In genomic region chr18:29849145-29849544, GRCh38 we compare ENCODE assay signal across 30 cellular contexts.
A peak's percentile ranks its signal among the peaks of the same experiment; 100 is the strongest.
DNase-seq lines count a peak whose midpoint lies in the region; ATAC-seq and TF ChIP-seq lines count a peak whose summit lies in the region.
"Had no signal": no experiment of that assay in that cellular context is flagged by ENCODE, and none has a peak within 500 bp of the region (broad histone marks: within the 10 kb centered on the region; RNA-seq: fewer than 3 reads in every experiment).

No MANE protein-coding gene starts in this region.

- no TSS peak for BruUV-seq in mammary epithelial cell (replicated peaks; lab: Mats Ljungman, UMichigan)

- H2AFZ ChIP-seq in mammary epithelial cell (ENCODE audit: low read depth, low read length) = no peak overlapping the region
- H2AFZ ChIP-seq: neural progenitor cell had no signal

- no peak overlapping the region for H3K4me2 ChIP-seq in mammary epithelial cell (ENCODE audit: insufficient read depth, low read depth, low read length)
- H3K4me2 ChIP-seq: neural progenitor cell had no signal

- H3K36me3 ChIP-seq in mammary epithelial cell (ENCODE audit: insufficient read depth, low read length) (no peaks in the 10 kb centered on the region), heart left ventricle (no peaks in the 10 kb centered on the region)
- H3K36me3 ChIP-seq: gastrocnemius medialis, neural progenitor cell, pancreas had no signal

- no peaks in the 10 kb centered on the region for H3K79me2 ChIP-seq in mammary epithelial cell (ENCODE audit: insufficient read depth, low read length)

- CTCF ChIA-PET in mammary epithelial cell (lab: Charles Lee; ENCODE audit: low non-redundant PET) = no interaction called here

- no peak for ATAC-seq in HG03378 (IDR thresholded peaks at IDR 0.05; ENCODE audit: unreplicated experiment)
- no peak for ATAC-seq in heart left ventricle
- ATAC-seq: effector memory CD8-positive, alpha-beta T cell; esophagus mucosa; gastrocnemius medialis; K562; pancreas; WTC11 had no signal

- H3K4me1 ChIP-seq in mammary epithelial cell (ENCODE audit: insufficient read depth, low read length) (peaks cover 4% of the 10 kb centered on the region), heart left ventricle (no peaks in the 10 kb centered on the region)
- H3K4me1 ChIP-seq: gastrocnemius medialis, neural progenitor cell, pancreas had no signal

- no peak for TF ChIP-seq POLR2A in heart left ventricle (IDR thresholded peaks at IDR 0.05)

- TF ChIP-seq CTCF in mammary epithelial cell (conservative IDR thresholded peaks at IDR 0.05 in 1 of 2, IDR thresholded peaks at IDR 0.05 in 1 of 2; ENCODE audit: extremely low read depth in 1 of 2, insufficient read depth in 1 of 2, low read depth in 1 of 2, low read length in 2 of 2) (no peak), heart left ventricle (IDR thresholded peaks at IDR 0.05) (no peak)

- H3K9me3 ChIP-seq in mammary epithelial cell (replicated peaks; ENCODE audit: insufficient read depth, low read length) = no peaks in the 10 kb centered on the region
- H3K9me3 ChIP-seq in heart left ventricle = no peaks in the 10 kb centered on the region
- H3K9me3 ChIP-seq: gastrocnemius medialis, pancreas had no signal

- intact Hi-C loops in mammary epithelial cell (cut with micrococcal nuclease) = no loop called here
- intact Hi-C loops in heart left ventricle (cut with DNase I) = no loop called here

- H3K9ac ChIP-seq in mammary epithelial cell (ENCODE audit: insufficient read depth, low read length) = no peak overlapping the region
- H3K9ac ChIP-seq: neural progenitor cell had no signal

- dilution Hi-C loops in mammary epithelial cell (cut with HindIII; ENCODE audit: low sequenced_read_pairs) = no loop called here

- no peaks in the 10 kb centered on the region for H4K20me1 ChIP-seq in mammary epithelial cell (ENCODE audit: insufficient read depth, low read length)

- H3K27me3 ChIP-seq in mammary epithelial cell (ENCODE audit: insufficient read depth, low read length) (no peaks in the 10 kb centered on the region), heart left ventricle (no peaks in the 10 kb centered on the region)
- H3K27me3 ChIP-seq: gastrocnemius medialis, neural progenitor cell, pancreas had no signal

- in situ Hi-C loops in mammary epithelial cell (cut with MboI; ENCODE audit: low sequenced_read_pairs in 2 of 2) = no loop called here

- H3K27ac ChIP-seq in mammary epithelial cell (ENCODE audit: insufficient read depth, low read depth, low read length) = no peak overlapping the region
- H3K27ac ChIP-seq in heart left ventricle = no peak overlapping the region
- H3K27ac ChIP-seq: gastrocnemius medialis, neural progenitor cell, pancreas, skin epidermis had no signal

- WGBS in mammary epithelial cell (ENCODE audit: low coverage, missing lambda C conversion rate) = 100% methylated on average over 1 of the region's 1 CpG
- 67 to 100% (median 76%) methylated on average over 1 of the region's 1 CpG for WGBS in heart left ventricle, 4 donors

- H3K4me3 ChIP-seq in mammary epithelial cell (replicated peaks in 1 of 3; ENCODE audit: insufficient read depth in 1 of 3, low read depth in 2 of 3, low read length in 3 of 3) = no peak overlapping the region
- H3K4me3 ChIP-seq in heart left ventricle = no peak overlapping the region
- H3K4me3 ChIP-seq: gastrocnemius medialis, K562, neural progenitor cell, pancreas, skin epidermis had no signal

- peak; percentile 13 for DNase-seq in EH (ENCODE audit: low read depth)
- DNase-seq in M059J (ENCODE audit: low read depth) = peak; percentile 81
- peak; percentile 60 for DNase-seq in mammary epithelial cell
- DNase-seq in islet precursor cell = peak; percentile 62
- no peak for DNase-seq in AG08395 (ENCODE audit: low spot score)
- no peak for DNase-seq in SKM-1 treated with dmso at 0.1 percent for 144 hours (lab: John Stamatoyannopoulos, UW; ENCODE audit: unreplicated experiment)
- DNase-seq in heart left ventricle = no peak
- DNase-seq: activated CD4-positive, alpha-beta T cell treated with anti-CD3 and anti-CD28 coated beads, Interleukin-2, amount 10 ng/mL, durations not matched to agents 24 days and 14 days; activated effector memory CD4-positive, alpha-beta T cell treated with Interleukin-2 at 50 U/mL for 16 hours; activated naive CD8-positive, alpha-beta T cell treated with anti-CD3 and anti-CD28 coated beads for 36 hours; Calu3; DMS79 treated with DMSO at 0.1 percent for 48 hours; effector memory CD8-positive, alpha-beta T cell; gastrocnemius medialis; hippocampal formation; immature natural killer cell; NCI-H1436; NCI-H2107; NCI-H446; NCI-H82; pancreas; retina; stimulated activated naive CD4-positive, alpha-beta T cell; SW 1271 had no signal

Comparison
In these comparisons a context has a peak if more than half of its experiments do, and no peak if none do; other contexts are left out.
1. DNase-seq: peak in EH (single experiment), M059J (single experiment), mammary epithelial cell (single experiment) and islet precursor cell (single experiment); none in AG08395 (single experiment), SKM-1 treated with dmso at 0.1 percent for 144 hours (single experiment) and heart left ventricle (0 of 5).